In genomic region chr15:45199136-45199810, GRCh38 we compare ENCODE assay signal across 8 cellular contexts. TPM values are rescaled to one million over a fixed set of nuclear protein-coding genes. Genes with fewer than 3 reads are reported as not detected.
DNase-seq lines count a peak whose midpoint lies in the region; ATAC-seq and TF ChIP-seq lines count a peak whose summit lies in the region.

No MANE protein-coding gene starts in this region.

- intact Hi-C loops in testis (cut with DNase I; ENCODE audit: low total_unique reads) = no loop called here

- TF ChIP-seq CTCF in testis (IDR thresholded peaks at IDR 0.05) = no peak

- DNase-seq in RPMI8226 (peak; percentile 40), lung microvascular endothelial cell (ENCODE audit: low read depth in 2 of 2) (peak; percentile 17 to 21), testis (peak; percentile 49), HK-2 (ENCODE audit: unreplicated experiment) (no peak)

- peaks cover 21 to 41% (median 31%) of the 10 kb centered on the region in 10 experiments for H3K4me1 ChIP-seq in BLaER1 treated with 17β-estradiol and CSF1 and Interleukin-3, amounts not matched to agents 10 nM and 100 nM
- no peaks in the 10 kb centered on the region for H3K4me1 ChIP-seq in testis

- peak overlapping the region; percentile 79 to 94 (median 88) for H3K9ac ChIP-seq in BLaER1 treated with 17β-estradiol and CSF1 and Interleukin-3, amounts not matched to agents 10 nM and 100 nM

- no peaks in the 10 kb centered on the region for H3K27me3 ChIP-seq in BLaER1 treated with 17β-estradiol and CSF1 and Interleukin-3, amounts not matched to agents 10 nM and 100 nM
- no peaks in the 10 kb centered on the region for H3K27me3 ChIP-seq in testis

- peak overlapping the region; percentile 80 to 98 (median 91) for H3K4me2 ChIP-seq in BLaER1 treated with 17β-estradiol and CSF1 and Interleukin-3, amounts not matched to agents 10 nM and 100 nM

- ATAC-seq in GM19025 (IDR thresholded peaks at IDR 0.05; ENCODE audit: low read depth, unreplicated experiment) = peak; percentile 10
- ATAC-seq in HG03354 (IDR thresholded peaks at IDR 0.05; ENCODE audit: poor library complexity, severe bottlenecking, unreplicated experiment) = peak; percentile 21

- peak overlapping the region; percentile 64 to 97 (median 91) for H3K27ac ChIP-seq in BLaER1 treated with 17β-estradiol and CSF1 and Interleukin-3, amounts not matched to agents 10 nM and 100 nM
- peak overlapping the region; percentile 97 for H3K27ac ChIP-seq in cingulate gyrus (ENCODE audit: low read depth, low read length)
- peak overlapping the region; percentile 99 to 100 for H3K27ac ChIP-seq in testis

- H3K36me3 ChIP-seq in BLaER1 treated with 17β-estradiol and CSF1 and Interleukin-3, amounts not matched to agents 10 nM and 100 nM = no peaks in the 10 kb centered on the region
- H3K36me3 ChIP-seq in testis (ENCODE audit: low read depth, missing control alignments) = no peaks in the 10 kb centered on the region

- peak overlapping the region; percentile 61 to 80 (median 71) for H3K4me3 ChIP-seq in BLaER1 treated with 17β-estradiol and CSF1 and Interleukin-3, amounts not matched to agents 10 nM and 100 nM
- H3K4me3 ChIP-seq in testis = peak overlapping the region; percentile 85 to 86

- H3K9me3 ChIP-seq in BLaER1 treated with 17β-estradiol and CSF1 and Interleukin-3, amounts not matched to agents 10 nM and 100 nM (replicated peaks in 1 of 11) = no peaks in the 10 kb centered on the region
- no peaks in the 10 kb centered on the region for H3K9me3 ChIP-seq in testis

- no peak for TF ChIP-seq POLR2A in testis (IDR thresholded peaks at IDR 0.05)

- no peaks in the 10 kb centered on the region for H4K20me1 ChIP-seq in BLaER1 treated with 17β-estradiol and CSF1 and Interleukin-3, amounts not matched to agents 10 nM and 100 nM

- WGBS in testis, 2 donors = 0 to 1% methylated on average over 25 of the region's 25 CpGs

RNA-seq across cellular contexts. Expression of gene SHF, which starts 11.5 kb away (rescaled TPM):
- total RNA-seq in lung microvascular endothelial cell (2.4 and 3.4 TPM in 2 replicates), testis (10 to 100 TPM in 1 of 2 donors, 1 to 10 TPM in 1; 9.3 to 12.7 TPM)
- polyA plus RNA-seq in testis (ENCODE audit: insufficient read depth, low read depth, low replicate concordance) = 13.2 TPM

RNA-seq across cellular contexts. Expression of gene SLC28A2, which starts 52.8 kb away (rescaled TPM):
- total RNA-seq in lung microvascular endothelial cell (not detected in 2 replicates), testis (under 1 TPM in 1 of 2 donors, not detected in 1; 0.81 TPM)
- not detected for polyA plus RNA-seq in testis (ENCODE audit: insufficient read depth, low read depth, low replicate concordance)
